In genomic region chr7:47152307-47152706, GRCh38 we compare ENCODE assay signal across 19 cellular contexts.
"Had no signal": no experiment of that assay in that cellular context is flagged by ENCODE, and none has a peak within 500 bp of the region (broad histone marks: within the 10 kb centered on the region; RNA-seq: fewer than 3 reads in every experiment).

No MANE protein-coding gene starts in this region.

- H3K27me3 ChIP-seq: adrenal gland, cardiac muscle cell, tibial artery, uterus had no signal

- H3K9me3 Mint-ChIP-seq: activated CD4-positive, alpha-beta memory T cell treated with anti-CD3 and anti-CD28 coated beads for 36 hours; nephron had no signal

- H3K27ac Mint-ChIP-seq: activated CD4-positive, alpha-beta memory T cell treated with anti-CD3 and anti-CD28 coated beads for 36 hours; activated CD4-positive, alpha-beta T cell treated with anti-CD3 and anti-CD28 coated beads for 36 hours; activated CD8-positive, alpha-beta memory T cell treated with anti-CD3 and anti-CD28 coated beads, Interleukin-2, amount 10 ng/mL, durations not matched to agents 7 days and 5 days; stimulated activated memory B cell treated with anti-CD40 and anti-IgM and Interleukin-4, amounts not matched to agents 10 μg/mL and 1 μg/mL and 100 μg/mL, for 72 hours; T-helper 17 cell had no signal

- H3K4me1 Mint-ChIP-seq: activated CD4-positive, alpha-beta T cell treated with anti-CD3 and anti-CD28 coated beads for 36 hours; activated CD8-positive, alpha-beta memory T cell treated with anti-CD3 and anti-CD28 coated beads, Interleukin-2, amount 10 ng/mL, durations not matched to agents 7 days and 5 days; T-helper 17 cell had no signal

- H3K9me3 ChIP-seq: adrenal gland, psoas muscle, tibial artery, uterus had no signal

- H3K27me3 Mint-ChIP-seq: activated CD4-positive, alpha-beta memory T cell treated with anti-CD3 and anti-CD28 coated beads for 36 hours; activated CD8-positive, alpha-beta memory T cell treated with anti-CD3 and anti-CD28 coated beads, Interleukin-2, amount 10 ng/mL, durations not matched to agents 7 days and 5 days; T-helper 17 cell had no signal

- H3K36me3 ChIP-seq: adrenal gland, cardiac muscle cell, tibial artery, uterus, WERI-Rb-1 had no signal

- H3K4me3 ChIP-seq: adrenal gland, cardiac muscle cell, psoas muscle, tibial artery, uterus had no signal

- H3K4me3 Mint-ChIP-seq: activated CD4-positive, alpha-beta memory T cell treated with anti-CD3 and anti-CD28 coated beads for 36 hours; activated CD4-positive, alpha-beta T cell treated with anti-CD3 and anti-CD28 coated beads for 36 hours; activated CD8-positive, alpha-beta memory T cell treated with anti-CD3 and anti-CD28 coated beads, Interleukin-2, amount 10 ng/mL, durations not matched to agents 7 days and 5 days; nephron; stimulated activated memory B cell treated with anti-CD40 and anti-IgM and Interleukin-4, amounts not matched to agents 10 μg/mL and 1 μg/mL and 100 μg/mL, for 72 hours; T-helper 17 cell had no signal

- H3K36me3 Mint-ChIP-seq: activated CD4-positive, alpha-beta memory T cell treated with anti-CD3 and anti-CD28 coated beads for 36 hours; activated CD8-positive, alpha-beta memory T cell treated with anti-CD3 and anti-CD28 coated beads, Interleukin-2, amount 10 ng/mL, durations not matched to agents 7 days and 5 days; stimulated activated memory B cell treated with anti-CD40 and anti-IgM and Interleukin-4, amounts not matched to agents 10 μg/mL and 1 μg/mL and 100 μg/mL, for 72 hours had no signal

- ATAC-seq: activated CD4-positive, alpha-beta T cell treated with anti-CD3 and anti-CD28 coated beads for 36 hours; activated CD8-positive, alpha-beta memory T cell treated with anti-CD3 and anti-CD28 coated beads, Interleukin-2, amount 10 ng/mL, durations not matched to agents 7 days and 5 days; esophagus mucosa; stimulated activated memory B cell treated with anti-CD40 and anti-IgM and Interleukin-4, amounts not matched to agents 10 μg/mL and 1 μg/mL and 100 μg/mL, for 72 hours; T-helper 17 cell had no signal

- DNase-seq: activated CD4-positive, alpha-beta memory T cell treated with anti-CD3 and anti-CD28 coated beads for 36 hours; activated CD4-positive, alpha-beta T cell treated with anti-CD3 and anti-CD28 coated beads for 36 hours; activated CD8-positive, alpha-beta memory T cell treated with anti-CD3 and anti-CD28 coated beads, Interleukin-2, amount 10 ng/mL, durations not matched to agents 7 days and 5 days; activated naive CD4-positive, alpha-beta T cell treated with anti-CD3 and anti-CD28 coated beads, Interleukin-2, amount 50 U/mL, for 16 hours; activated T-cell treated with anti-CD3 and anti-CD28 coated beads, Interleukin-2, amount 50 U/mL, for 1 hour; adrenal gland; hippocampal formation; left ventricle myocardium superior; occipital lobe; psoas muscle; stimulated activated CD4-positive, alpha-beta T cell treated with anti-CD3 and anti-CD28 coated beads, Interleukin-2, amount 100 ng/mL, for 48 hours; T-helper 17 cell; tibial artery; uterus; WERI-Rb-1 had no signal

- H3K27ac ChIP-seq: adrenal gland, cardiac muscle cell, psoas muscle, tibial artery, WERI-Rb-1 had no signal
